Comparison of ENCODE assay signal across 1 cellular context in the genomic region with DNA sequence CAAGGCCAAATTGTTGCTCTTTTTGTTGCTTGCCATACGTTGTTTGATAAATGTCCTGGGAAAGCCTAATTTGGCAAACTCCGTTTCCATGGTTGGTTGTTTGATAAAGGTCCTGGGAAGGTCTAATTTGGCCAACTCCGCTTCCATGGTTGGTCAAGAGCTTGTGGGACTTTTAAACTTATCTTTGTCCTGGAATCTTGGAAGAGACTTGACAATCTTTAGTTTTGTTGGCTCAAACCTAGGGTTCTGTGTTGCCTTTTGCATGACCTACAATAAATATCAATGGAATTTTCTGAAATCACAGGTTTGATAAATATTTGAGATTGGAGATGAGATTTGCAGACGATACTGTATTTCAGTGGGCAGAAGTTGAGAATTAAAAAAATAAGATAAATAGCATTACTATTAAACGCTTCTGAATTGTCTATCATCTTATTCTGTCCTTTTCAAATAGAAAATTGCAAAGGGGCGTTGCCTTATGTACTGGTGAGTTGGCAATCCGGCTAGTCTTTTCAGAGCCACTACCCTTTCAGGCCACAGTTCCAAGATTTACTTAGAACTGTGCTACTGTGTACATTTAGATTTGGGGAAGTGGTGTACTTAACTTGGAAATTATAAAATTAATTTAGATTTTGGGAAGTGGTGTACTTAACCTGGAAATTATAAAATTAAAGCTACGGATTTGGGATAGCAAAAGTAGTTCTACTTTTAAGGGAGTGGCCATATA.
TF ChIP-seq lines count a peak whose summit lies in the region.

No MANE protein-coding gene starts in this region.

TF ChIP-seq in SK-N-SH, 30 proteins besides CTCF, POLR2A, EP300 and RAD21 (continued from another document):
- TF ChIP-seq YY1 (IDR thresholded peaks at IDR 0.05; ENCODE audit: low read depth) (no peak), TEAD4 (IDR thresholded peaks at IDR 0.05; ENCODE audit: borderline replicate concordance, insufficient read depth) (no peak), FOXJ3 (CRISPR knock-in tag; IDR thresholded peaks at IDR 0.05) (no peak), NFIC (IDR thresholded peaks at IDR 0.05; ENCODE audit: borderline replicate concordance) (no peak), SMC3 (IDR thresholded peaks at IDR 0.05; ENCODE audit: low read depth, low read length) (no peak), EZH2phosphoT487 (IDR thresholded peaks at IDR 0.05; ENCODE audit: borderline replicate concordance, low read depth) (no peak), FOSL2 (IDR thresholded peaks at IDR 0.05; ENCODE audit: borderline replicate concordance, low read depth) (no peak), GABPA (IDR thresholded peaks at IDR 0.05; ENCODE audit: low read depth) (no peak), SIN3A (IDR thresholded peaks at IDR 0.05; ENCODE audit: borderline replicate concordance, low read depth, low read length) (no peak)
- TF ChIP-seq, protein P1, sequence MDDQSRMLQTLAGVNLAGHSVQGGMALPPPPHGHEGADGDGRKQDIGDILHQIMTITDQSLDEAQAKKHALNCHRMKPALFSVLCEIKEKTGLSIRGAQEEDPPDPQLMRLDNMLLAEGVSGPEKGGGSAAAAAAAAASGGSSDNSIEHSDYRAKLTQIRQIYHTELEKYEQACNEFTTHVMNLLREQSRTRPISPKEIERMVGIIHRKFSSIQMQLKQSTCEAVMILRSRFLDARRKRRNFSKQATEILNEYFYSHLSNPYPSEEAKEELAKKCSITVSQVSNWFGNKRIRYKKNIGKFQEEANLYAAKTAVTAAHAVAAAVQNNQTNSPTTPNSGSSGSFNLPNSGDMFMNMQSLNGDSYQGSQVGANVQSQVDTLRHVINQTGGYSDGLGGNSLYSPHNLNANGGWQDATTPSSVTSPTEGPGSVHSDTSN (IDR thresholded peaks at IDR 0.05): no peak
- TF ChIP-seq, protein P2, sequence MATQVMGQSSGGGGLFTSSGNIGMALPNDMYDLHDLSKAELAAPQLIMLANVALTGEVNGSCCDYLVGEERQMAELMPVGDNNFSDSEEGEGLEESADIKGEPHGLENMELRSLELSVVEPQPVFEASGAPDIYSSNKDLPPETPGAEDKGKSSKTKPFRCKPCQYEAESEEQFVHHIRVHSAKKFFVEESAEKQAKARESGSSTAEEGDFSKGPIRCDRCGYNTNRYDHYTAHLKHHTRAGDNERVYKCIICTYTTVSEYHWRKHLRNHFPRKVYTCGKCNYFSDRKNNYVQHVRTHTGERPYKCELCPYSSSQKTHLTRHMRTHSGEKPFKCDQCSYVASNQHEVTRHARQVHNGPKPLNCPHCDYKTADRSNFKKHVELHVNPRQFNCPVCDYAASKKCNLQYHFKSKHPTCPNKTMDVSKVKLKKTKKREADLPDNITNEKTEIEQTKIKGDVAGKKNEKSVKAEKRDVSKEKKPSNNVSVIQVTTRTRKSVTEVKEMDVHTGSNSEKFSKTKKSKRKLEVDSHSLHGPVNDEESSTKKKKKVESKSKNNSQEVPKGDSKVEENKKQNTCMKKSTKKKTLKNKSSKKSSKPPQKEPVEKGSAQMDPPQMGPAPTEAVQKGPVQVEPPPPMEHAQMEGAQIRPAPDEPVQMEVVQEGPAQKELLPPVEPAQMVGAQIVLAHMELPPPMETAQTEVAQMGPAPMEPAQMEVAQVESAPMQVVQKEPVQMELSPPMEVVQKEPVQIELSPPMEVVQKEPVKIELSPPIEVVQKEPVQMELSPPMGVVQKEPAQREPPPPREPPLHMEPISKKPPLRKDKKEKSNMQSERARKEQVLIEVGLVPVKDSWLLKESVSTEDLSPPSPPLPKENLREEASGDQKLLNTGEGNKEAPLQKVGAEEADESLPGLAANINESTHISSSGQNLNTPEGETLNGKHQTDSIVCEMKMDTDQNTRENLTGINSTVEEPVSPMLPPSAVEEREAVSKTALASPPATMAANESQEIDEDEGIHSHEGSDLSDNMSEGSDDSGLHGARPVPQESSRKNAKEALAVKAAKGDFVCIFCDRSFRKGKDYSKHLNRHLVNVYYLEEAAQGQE (IDR thresholded peaks at IDR 0.05; ENCODE audit: low read depth, low read length): no peak
- TF ChIP-seq, protein P3, sequence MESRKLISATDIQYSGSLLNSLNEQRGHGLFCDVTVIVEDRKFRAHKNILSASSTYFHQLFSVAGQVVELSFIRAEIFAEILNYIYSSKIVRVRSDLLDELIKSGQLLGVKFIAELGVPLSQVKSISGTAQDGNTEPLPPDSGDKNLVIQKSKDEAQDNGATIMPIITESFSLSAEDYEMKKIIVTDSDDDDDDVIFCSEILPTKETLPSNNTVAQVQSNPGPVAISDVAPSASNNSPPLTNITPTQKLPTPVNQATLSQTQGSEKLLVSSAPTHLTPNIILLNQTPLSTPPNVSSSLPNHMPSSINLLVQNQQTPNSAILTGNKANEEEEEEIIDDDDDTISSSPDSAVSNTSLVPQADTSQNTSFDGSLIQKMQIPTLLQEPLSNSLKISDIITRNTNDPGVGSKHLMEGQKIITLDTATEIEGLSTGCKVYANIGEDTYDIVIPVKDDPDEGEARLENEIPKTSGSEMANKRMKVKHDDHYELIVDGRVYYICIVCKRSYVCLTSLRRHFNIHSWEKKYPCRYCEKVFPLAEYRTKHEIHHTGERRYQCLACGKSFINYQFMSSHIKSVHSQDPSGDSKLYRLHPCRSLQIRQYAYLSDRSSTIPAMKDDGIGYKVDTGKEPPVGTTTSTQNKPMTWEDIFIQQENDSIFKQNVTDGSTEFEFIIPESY (IDR thresholded peaks at IDR 0.05; ENCODE audit: borderline replicate concordance, low read depth): no peak
- TF ChIP-seq, protein P4, sequence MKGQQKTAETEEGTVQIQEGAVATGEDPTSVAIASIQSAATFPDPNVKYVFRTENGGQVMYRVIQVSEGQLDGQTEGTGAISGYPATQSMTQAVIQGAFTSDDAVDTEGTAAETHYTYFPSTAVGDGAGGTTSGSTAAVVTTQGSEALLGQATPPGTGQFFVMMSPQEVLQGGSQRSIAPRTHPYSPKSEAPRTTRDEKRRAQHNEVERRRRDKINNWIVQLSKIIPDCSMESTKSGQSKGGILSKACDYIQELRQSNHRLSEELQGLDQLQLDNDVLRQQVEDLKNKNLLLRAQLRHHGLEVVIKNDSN (IDR thresholded peaks at IDR 0.05; ENCODE audit: borderline replicate concordance, low read depth): no peak
- TF ChIP-seq, protein P5, sequence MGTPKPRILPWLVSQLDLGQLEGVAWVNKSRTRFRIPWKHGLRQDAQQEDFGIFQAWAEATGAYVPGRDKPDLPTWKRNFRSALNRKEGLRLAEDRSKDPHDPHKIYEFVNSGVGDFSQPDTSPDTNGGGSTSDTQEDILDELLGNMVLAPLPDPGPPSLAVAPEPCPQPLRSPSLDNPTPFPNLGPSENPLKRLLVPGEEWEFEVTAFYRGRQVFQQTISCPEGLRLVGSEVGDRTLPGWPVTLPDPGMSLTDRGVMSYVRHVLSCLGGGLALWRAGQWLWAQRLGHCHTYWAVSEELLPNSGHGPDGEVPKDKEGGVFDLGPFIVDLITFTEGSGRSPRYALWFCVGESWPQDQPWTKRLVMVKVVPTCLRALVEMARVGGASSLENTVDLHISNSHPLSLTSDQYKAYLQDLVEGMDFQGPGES (IDR thresholded peaks at IDR 0.05; ENCODE audit: low read depth, low read length): no peak
